ENCODE assay signal across 11 cellular contexts in the genomic region with DNA sequence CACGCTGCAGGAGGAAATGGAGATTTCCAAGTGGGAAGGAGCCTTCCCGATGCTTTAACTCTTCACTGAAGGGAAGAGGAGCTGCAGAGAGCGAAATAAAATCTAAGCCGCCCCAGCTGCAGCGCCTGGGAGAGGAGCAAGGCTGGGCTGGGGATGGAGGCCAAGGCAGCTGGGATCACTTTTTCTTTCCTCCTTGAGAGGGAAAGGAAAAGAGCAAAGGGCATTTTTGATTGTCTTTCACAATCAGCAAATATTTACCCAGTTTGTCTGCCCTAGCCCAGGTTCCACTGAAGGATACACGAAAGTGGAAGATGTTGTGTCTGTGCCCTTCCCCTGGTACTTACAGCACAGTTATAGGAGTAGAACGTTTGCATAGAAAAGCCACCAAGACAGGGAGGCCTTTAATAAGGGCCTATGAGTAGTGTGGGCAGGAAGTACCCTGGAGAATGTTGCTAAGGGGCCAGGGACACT. TPM values are rescaled to one million over a fixed set of nuclear protein-coding genes. Genes with fewer than 3 reads are reported as not detected.
DNase-seq lines count a peak whose midpoint lies in the region; FAIRE-seq and TF ChIP-seq lines count a peak whose summit lies in the region.
"Had no signal": no experiment of that assay in that cellular context is flagged by ENCODE, and none has a peak within 500 bp of the region (broad histone marks: within the 10 kb centered on the region; RNA-seq: fewer than 3 reads in every experiment).

No MANE protein-coding gene starts in this region.

- DNase-seq in NCI-H510A treated with DMSO at 0.1 percent for 48 hours (lab: John Stamatoyannopoulos, UW) = peak; percentile 43
- no peak for DNase-seq in NCI-H510A (lab: John Stamatoyannopoulos, UW)
- no peak for DNase-seq in H1 (ENCODE audit: low read depth in 1 of 2, low spot score in 2 of 2)
- DNase-seq in type B pancreatic cell (ENCODE audit: extremely low spot score, unreplicated experiment) = no peak
- DNase-seq in GDM1 (lab: John Stamatoyannopoulos, UW) = no peak
- DNase-seq in MV-4-11 (lab: John Stamatoyannopoulos, UW) = no peak
- no peak for DNase-seq in NCI-H1436 (lab: John Stamatoyannopoulos, UW)
- DNase-seq: activated T-cell treated with anti-CD3 and anti-CD28 coated beads for 4 hours, foreskin keratinocyte had no signal

- H3K9me3 ChIP-seq in H1 (ENCODE audit: insufficient read depth in 2 of 2, low read depth in 1 of 2, low read length in 1 of 2) = no peaks in the 10 kb centered on the region
- H3K9me3 ChIP-seq in muscle layer of duodenum (ENCODE audit: control insufficient read depth in 1 of 2, low read length in 2 of 2) = no peaks in the 10 kb centered on the region

- no peak for TF ChIP-seq RAD21 in H1 (IDR thresholded peaks at IDR 0.05 in 1 of 2, conservative IDR thresholded peaks at IDR 0.05 in 1 of 2; ENCODE audit: low read depth in 2 of 2, low read length in 2 of 2)

- H3K4me3 ChIP-seq in H1 (ENCODE audit: extremely low read depth in 1 of 4, insufficient read depth in 2 of 4, low read depth in 3 of 4, low read length in 4 of 4) (peak overlapping the region in 2 of 4 experiments; percentile 20 to 47; a peak in 4 of 8 replicates), muscle layer of duodenum (ENCODE audit: low read depth in 1 of 2, low read length in 2 of 2) (peak overlapping the region; percentile 37 to 52)

- no peaks in the 10 kb centered on the region; a peak in 1 of 7 replicates for H3K27me3 ChIP-seq in H1 (replicated peaks in 1 of 4; ENCODE audit: control insufficient read depth in 3 of 4, extremely low read depth in 1 of 4, insufficient read depth in 3 of 4, low read length in 3 of 4)
- H3K27me3 ChIP-seq in muscle layer of duodenum (ENCODE audit: low read depth, low read length) = no peaks in the 10 kb centered on the region
- H3K27me3 ChIP-seq: foreskin keratinocyte had no signal

- H3K27ac ChIP-seq in H1 (ENCODE audit: low read depth, low read length) = no peak overlapping the region; the same call in 1 of the 2 replicates
- peak overlapping the region; percentile 81 for H3K27ac ChIP-seq in muscle layer of duodenum (ENCODE audit: low read length)

- peaks cover 69% of the 10 kb centered on the region for H3K4me1 Mint-ChIP-seq in type B pancreatic cell (ENCODE audit: unreplicated experiment)

- no peak overlapping the region for H3K23ac ChIP-seq in H1 (ENCODE audit: insufficient read length)

- H3K36me3 ChIP-seq in H1 (ENCODE audit: control insufficient read depth in 2 of 4, insufficient read depth in 4 of 4, low read length in 3 of 4) = no peaks in the 10 kb centered on the region
- peaks cover 0 to 4% of the 10 kb centered on the region in 2 donors for H3K36me3 ChIP-seq in muscle layer of duodenum (ENCODE audit: control insufficient read depth in 1 of 2, insufficient read depth in 2 of 2, low read length in 2 of 2)

- H3K14ac ChIP-seq in H1 (ENCODE audit: insufficient read length) = no peak overlapping the region

- H3K23me2 ChIP-seq in H1 (ENCODE audit: low read depth, low read length) = no peaks in the 10 kb centered on the region

- H3K9me3 Mint-ChIP-seq in type B pancreatic cell = no peaks in the 10 kb centered on the region

- H3K4me1 ChIP-seq in H1 (replicated peaks in 1 of 4; ENCODE audit: control insufficient read depth in 3 of 4, insufficient read depth in 4 of 4, low read length in 3 of 4) (peaks cover 0 to 14% (median 10%) of the 10 kb centered on the region in 4 experiments; a peak in 6 of 7 replicates), muscle layer of duodenum (ENCODE audit: control insufficient read depth in 1 of 2, insufficient read depth in 2 of 2, low read length in 2 of 2) (peaks cover 19 to 46% of the 10 kb centered on the region in 2 donors)

- H3K56ac ChIP-seq in H1 (replicated peaks; ENCODE audit: insufficient read length, low read depth, low read length) = no peak overlapping the region

- H2BK20ac ChIP-seq in H1 (ENCODE audit: low read length) = no peak overlapping the region

- CTCF ChIA-PET in H1 (lab: Charles Lee; ENCODE audit: partially characterized antibody) = interaction anchor here (0.8 to 1.5 kb wide), 7 partner anchors 9 to 273 kb away, joined by 3 to 6 read pairs (median 4); no protein-coding TSS in a partner anchor

- H2BK120ac ChIP-seq in H1 (replicated peaks; ENCODE audit: low read depth, low read length) = no peak overlapping the region

- no peak for TF ChIP-seq EP300 in H1 (IDR thresholded peaks at IDR 0.05; ENCODE audit: borderline replicate concordance in 1 of 2, low read depth in 2 of 2, low read length in 2 of 2)

- 36% methylated on average over 6 of the region's 7 CpGs; no CpG with 5 or more reads in 1 of the 2 experiments for WGBS in H1 (ENCODE audit: extremely low coverage in 1 of 2, insufficient coverage in 1 of 2, insufficient read length in 1 of 2, insufficient replicate concordance in 2 of 2, low coverage in 1 of 2, low lambda C conversion rate in 2 of 2, missing lambda C conversion rate in 1 of 2), 2 experiments

- peak overlapping the region; percentile 96 for H2AFZ ChIP-seq in H1 (ENCODE audit: low read length)

- H4K91ac ChIP-seq in H1 (replicated peaks; ENCODE audit: insufficient read length, low read length) = peak overlapping the region; percentile 25

- TF ChIP-seq POLR2A in H1 (IDR thresholded peaks at IDR 0.05; ENCODE audit: control extremely low read depth in 1 of 2, low read depth in 2 of 2, low read length in 2 of 2) = no peak

- H3K4ac ChIP-seq in H1 (replicated peaks; ENCODE audit: insufficient read length, low read depth, low read length) = no peak overlapping the region

- peak overlapping the region; percentile 60; the same call in 1 of the 2 replicates for H4K8ac ChIP-seq in H1 (ENCODE audit: extremely low read depth, insufficient read depth, low read length)

- peak overlapping the region; percentile 76; the same call in 1 of the 2 replicates for H2BK12ac ChIP-seq in H1 (ENCODE audit: low read depth, low read length)

- no peak overlapping the region for H2BK15ac ChIP-seq in H1 (ENCODE audit: low read length)

- no peaks in the 10 kb centered on the region for H3K79me2 ChIP-seq in H1 (ENCODE audit: control insufficient read depth in 1 of 2, insufficient read depth in 2 of 2, low read length in 2 of 2)

- POLR2A ChIA-PET in H1 (lab: Charles Lee; ENCODE audit: partially characterized antibody) = interaction anchor here (0.9 to 2.1 kb wide), 2 partner anchors 8 to 10 kb away, joined by 3 to 8 read pairs; no protein-coding TSS in a partner anchor

- TF ChIP-seq CTCF in H1 (IDR thresholded peaks at IDR 0.05; ENCODE audit: control extremely low read depth in 1 of 3, insufficient read depth in 1 of 3, low read depth in 1 of 3, low read length in 3 of 3) = no peak
- no peak for TF ChIP-seq CTCF in type B pancreatic cell (conservative IDR thresholded peaks at IDR 0.05)

- H4K5ac ChIP-seq in H1 (ENCODE audit: insufficient read length, low read depth, low read length) = no peak overlapping the region

- H3K9ac ChIP-seq in H1 (replicated peaks in 1 of 4; ENCODE audit: extremely low read depth in 1 of 4, low read depth in 3 of 4, low read length in 3 of 4) = no peak overlapping the region

- no peaks in the 10 kb centered on the region for H3K79me1 ChIP-seq in H1 (ENCODE audit: low read depth, low read length)

- H3K18ac ChIP-seq in H1 (ENCODE audit: extremely low read depth, low read length) = peak overlapping the region; percentile 25; the same call in 1 of the 2 replicates

- H2BK5ac ChIP-seq in H1 (ENCODE audit: low read depth, low read length) = peak overlapping the region; percentile 40; the same call in 1 of the 2 replicates

- no peaks in the 10 kb centered on the region for H3K27me3 Mint-ChIP-seq in type B pancreatic cell

- no peaks in the 10 kb centered on the region for H3K36me3 Mint-ChIP-seq in type B pancreatic cell

- H3K27ac Mint-ChIP-seq in type B pancreatic cell = peak overlapping the region; percentile 70

- no peak overlapping the region; the same call in 1 of the 2 replicates for H2AK5ac ChIP-seq in H1 (ENCODE audit: low read depth, low read length)

- H3K4me3 Mint-ChIP-seq in type B pancreatic cell = peak overlapping the region; percentile 71

- H3K4me2 ChIP-seq in H1 (ENCODE audit: insufficient read depth in 1 of 2, low read depth in 2 of 2, low read length in 2 of 2) = peak overlapping the region; percentile 57 to 61

- FAIRE-seq in H1 (lab: Jason Lieb, UNC) = no peak
- FAIRE-seq: A204.1 had no signal

- H4K20me1 ChIP-seq in H1 (replicated peaks in 1 of 2; ENCODE audit: control insufficient read depth in 1 of 2, insufficient read depth in 2 of 2, low read length in 2 of 2) = no peaks in the 10 kb centered on the region

TF ChIP-seq in H1, 55 proteins besides CTCF, POLR2A, EP300 and RAD21 (continues in another document):
- TF ChIP-seq, protein P1, sequence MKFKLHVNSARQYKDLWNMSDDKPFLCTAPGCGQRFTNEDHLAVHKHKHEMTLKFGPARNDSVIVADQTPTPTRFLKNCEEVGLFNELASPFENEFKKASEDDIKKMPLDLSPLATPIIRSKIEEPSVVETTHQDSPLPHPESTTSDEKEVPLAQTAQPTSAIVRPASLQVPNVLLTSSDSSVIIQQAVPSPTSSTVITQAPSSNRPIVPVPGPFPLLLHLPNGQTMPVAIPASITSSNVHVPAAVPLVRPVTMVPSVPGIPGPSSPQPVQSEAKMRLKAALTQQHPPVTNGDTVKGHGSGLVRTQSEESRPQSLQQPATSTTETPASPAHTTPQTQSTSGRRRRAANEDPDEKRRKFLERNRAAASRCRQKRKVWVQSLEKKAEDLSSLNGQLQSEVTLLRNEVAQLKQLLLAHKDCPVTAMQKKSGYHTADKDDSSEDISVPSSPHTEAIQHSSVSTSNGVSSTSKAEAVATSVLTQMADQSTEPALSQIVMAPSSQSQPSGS (IDR thresholded peaks at IDR 0.05; ENCODE audit: low read length) = no peak
- TF ChIP-seq TEAD4 (IDR thresholded peaks at IDR 0.05; ENCODE audit: low read depth, low read length) (no peak), SIN3A (conservative IDR thresholded peaks at IDR 0.05 in 1 of 2, IDR thresholded peaks at IDR 0.05 in 1 of 2; ENCODE audit: low read depth in 1 of 2, low read length in 2 of 2) (no peak)
- TF ChIP-seq, protein P2, sequence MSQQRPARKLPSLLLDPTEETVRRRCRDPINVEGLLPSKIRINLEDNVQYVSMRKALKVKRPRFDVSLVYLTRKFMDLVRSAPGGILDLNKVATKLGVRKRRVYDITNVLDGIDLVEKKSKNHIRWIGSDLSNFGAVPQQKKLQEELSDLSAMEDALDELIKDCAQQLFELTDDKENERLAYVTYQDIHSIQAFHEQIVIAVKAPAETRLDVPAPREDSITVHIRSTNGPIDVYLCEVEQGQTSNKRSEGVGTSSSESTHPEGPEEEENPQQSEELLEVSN (IDR thresholded peaks at IDR 0.05) = no peak

RNA-seq across cellular contexts. Expression of a gene that starts 38.8 kb away (rescaled TPM):
- total RNA-seq in H1 (2021; fragmentation: NEBNext Ultra II Directional; extraction: Animal tissue kit (Norgen Biotek cat#: 25700)) = 3.7 and 4.9 TPM in 2 replicates
- polyA plus RNA-seq in H1 (2011; rRNA removed) = 1.8 and 2.0 TPM in 2 replicates
- 0.72 TPM for polyA plus RNA-seq in H1 (2011; cell fraction: cytosol; rRNA removed)
- 2.0 TPM for polyA plus RNA-seq in H1 (2011; cell fraction: nucleus; rRNA removed)
- 1.5 to 2.6 TPM (median 1.8 TPM) in 4 replicates for polyA plus RNA-seq in H1 (2012, experiment 1 of 2)
- 1.1 TPM for polyA plus RNA-seq in H1 (2012, experiment 2 of 2)
- polyA plus RNA-seq in H1 (2013, experiment 1 of 2) = 2.6 TPM
- polyA plus RNA-seq in H1 (2013, experiment 2 of 2) = 2.6 TPM
- 1.7 and 2.5 TPM in 2 replicates for polyA minus RNA-seq in H1 (2011; rRNA and poly(A)+ RNA removed)
- 16.8 TPM for polyA minus RNA-seq in H1 (2011; cell fraction: cytosol; rRNA and poly(A)+ RNA removed)
- polyA minus RNA-seq in H1 (2011; cell fraction: nucleus; rRNA and poly(A)+ RNA removed) = 3.8 TPM
- total RNA-seq in type B pancreatic cell (ENCODE audit: low replicate concordance) = 59.8 and 362 TPM in 2 replicates

Comparison
In these comparisons a context has a peak if more than half of its experiments do, and no peak if none do; other contexts are left out.
1. RNA of a gene that starts 38.8 kb away (total RNA-seq): 59.8 to 362 TPM in type B pancreatic cell; 3.7 to 4.9 TPM in H1; every median in the first group is over 10 times any median in the second.